8 cellular contexts compared by ENCODE assay signal in the genomic region with DNA sequence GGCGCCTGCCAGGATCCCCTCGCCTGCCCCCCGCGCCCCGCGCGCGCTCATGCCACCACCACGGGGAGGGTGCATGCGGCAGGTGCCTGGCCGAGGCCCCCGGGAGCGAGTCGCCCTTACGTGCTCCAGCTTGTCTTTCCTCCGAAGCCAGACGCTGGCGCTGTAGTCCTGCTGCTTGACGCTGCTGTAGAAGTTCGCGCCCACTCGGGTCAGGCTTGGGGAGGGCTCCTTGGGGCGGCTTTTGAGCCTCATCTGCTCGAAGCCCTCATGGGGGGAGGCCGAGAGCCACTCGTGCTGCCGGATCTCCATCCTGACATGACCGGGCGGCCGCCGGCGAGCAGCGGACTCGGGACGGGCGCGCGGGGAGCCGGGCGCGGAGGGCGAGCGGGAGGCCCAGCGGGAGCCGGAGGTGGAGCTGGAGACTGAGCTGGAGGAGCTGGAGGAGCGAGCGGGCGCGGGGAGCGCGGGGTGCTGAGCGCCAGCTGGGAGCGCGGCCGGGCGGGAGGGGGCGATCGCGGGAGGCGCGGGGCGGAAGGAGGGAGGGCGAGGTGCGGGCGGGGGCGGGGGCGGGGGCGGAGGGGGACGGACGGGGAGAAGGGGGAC. TPM values are rescaled to one million over a fixed set of nuclear protein-coding genes. Genes with fewer than 3 reads are reported as not detected.
DNase-seq lines count a peak whose midpoint lies in the region; ATAC-seq and TF ChIP-seq lines count a peak whose summit lies in the region.

No MANE protein-coding gene starts in this region.

- H3K27me3 ChIP-seq in HUES64 (ENCODE audit: insufficient read depth, low read length) (peaks cover 49% of the 10 kb centered on the region), right atrium auricular region (peaks cover 4 to 16% of the 10 kb centered on the region in 2 donors)

- POLR2A ChIA-PET in activated CD8-positive, alpha-beta T cell treated with anti-CD3 and anti-CD28 coated beads, Interleukin-2, amount 10 ng/mL, durations not matched to agents 7 days and 5 days (lab: Charles Lee): no interaction called here

- peak overlapping the region; percentile 60; the same call in 1 of the 2 replicates for H3K27ac ChIP-seq in HUES64 (ENCODE audit: low read depth, low read length)
- H3K27ac ChIP-seq in right atrium auricular region: no peak overlapping the region

- H3K9me3 ChIP-seq in HUES64 (ENCODE audit: insufficient read depth, low read depth, low read length): no peaks in the 10 kb centered on the region
- H3K9me3 ChIP-seq in right atrium auricular region: no peaks in the 10 kb centered on the region

- WGBS in HUES64: under 1% methylated on average over 58 of the region's 70 CpGs

- peak; percentile 72 for ATAC-seq in activated CD8-positive, alpha-beta T cell treated with anti-CD3 and anti-CD28 coated beads, Interleukin-2, amount 10 ng/mL, durations not matched to agents 7 days and 5 days
- no peak for ATAC-seq in GM18505 (IDR thresholded peaks at IDR 0.05; ENCODE audit: unreplicated experiment)
- ATAC-seq in GM18519 (IDR thresholded peaks at IDR 0.05; ENCODE audit: low FRiP score, unreplicated experiment): no peak

- no peaks in the 10 kb centered on the region for H3K9me3 Mint-ChIP-seq in activated CD8-positive, alpha-beta T cell treated with anti-CD3 and anti-CD28 coated beads, Interleukin-2, amount 10 ng/mL, durations not matched to agents 7 days and 5 days (ENCODE audit: insufficient read depth)

- peak overlapping the region; percentile 48 for H3K4me3 Mint-ChIP-seq in activated CD8-positive, alpha-beta T cell treated with anti-CD3 and anti-CD28 coated beads, Interleukin-2, amount 10 ng/mL, durations not matched to agents 7 days and 5 days

- CTCF ChIA-PET in activated CD8-positive, alpha-beta T cell treated with anti-CD3 and anti-CD28 coated beads, Interleukin-2, amount 10 ng/mL, durations not matched to agents 7 days and 5 days (lab: Charles Lee): no interaction called here

- H3K4me1 ChIP-seq in HUES64 (ENCODE audit: insufficient read depth, low read length): peaks cover 23% of the 10 kb centered on the region; the same call in 1 of the 2 replicates
- peaks cover 0 to 19% of the 10 kb centered on the region in 2 donors for H3K4me1 ChIP-seq in right atrium auricular region

- no peak overlapping the region for H3K27ac Mint-ChIP-seq in activated CD8-positive, alpha-beta T cell treated with anti-CD3 and anti-CD28 coated beads, Interleukin-2, amount 10 ng/mL, durations not matched to agents 7 days and 5 days

- H3K36me3 Mint-ChIP-seq in activated CD8-positive, alpha-beta T cell treated with anti-CD3 and anti-CD28 coated beads, Interleukin-2, amount 10 ng/mL, durations not matched to agents 7 days and 5 days (ENCODE audit: low read depth): no peaks in the 10 kb centered on the region

- H3K4me1 Mint-ChIP-seq in activated CD8-positive, alpha-beta T cell treated with anti-CD3 and anti-CD28 coated beads, Interleukin-2, amount 10 ng/mL, durations not matched to agents 7 days and 5 days (ENCODE audit: low read depth): peaks cover 12% of the 10 kb centered on the region

- H3K9ac ChIP-seq in HUES64 (ENCODE audit: low read depth, low read length): peak overlapping the region; percentile 66; the same call in 1 of the 2 replicates

- H3K4me3 ChIP-seq in HUES64 (ENCODE audit: low read length) (peak overlapping the region; percentile 73), right atrium auricular region (peak overlapping the region; percentile 17 to 41), retinal pigment epithelial cell (ENCODE audit: low read length) (peak overlapping the region; percentile 40)

- TF ChIP-seq CTCF in right atrium auricular region (IDR thresholded peaks at IDR 0.05): no peak
- no peak for TF ChIP-seq CTCF in retinal pigment epithelial cell (conservative IDR thresholded peaks at IDR 0.05; ENCODE audit: low read depth, low read length)

- TF ChIP-seq POLR2A in GM18505 (IDR thresholded peaks at IDR 0.05; ENCODE audit: borderline replicate concordance, extremely low read depth, insufficient read depth, insufficient read length): no peak

- peaks cover 39% of the 10 kb centered on the region for H3K27me3 Mint-ChIP-seq in activated CD8-positive, alpha-beta T cell treated with anti-CD3 and anti-CD28 coated beads, Interleukin-2, amount 10 ng/mL, durations not matched to agents 7 days and 5 days (ENCODE audit: low read depth)

- DNase-seq in C1 segment of cervical spinal cord (lab: John Stamatoyannopoulos, UW) (peak in 11 of 14 donors; percentile 19 to 76 (median 59)), right atrium auricular region (ENCODE audit: low spot score) (no peak), retinal pigment epithelial cell (ENCODE audit: low read depth) (peak; percentile 7), GM19240 (ENCODE audit: insufficient read length, low spot score) (no peak)
- no peak for DNase-seq in activated CD8-positive, alpha-beta T cell treated with anti-CD3 and anti-CD28 coated beads, Interleukin-2, amount 10 ng/mL, durations not matched to agents 7 days and 5 days

- H3K36me3 ChIP-seq in HUES64 (ENCODE audit: insufficient read depth, low read length) (no peaks in the 10 kb centered on the region), right atrium auricular region (no peaks in the 10 kb centered on the region)

RNA-seq across cellular contexts. Expression of gene PLD5, which starts 0.4 kb away (rescaled TPM):
- polyA plus RNA-seq in HUES64 (2013, experiment 1 of 2): 2.9 TPM
- polyA plus RNA-seq in HUES64 (2013, experiment 2 of 2): 3.2 TPM
- not detected for total RNA-seq in activated CD8-positive, alpha-beta T cell treated with anti-CD3 and anti-CD28 coated beads, Interleukin-2, amount 10 ng/mL, durations not matched to agents 7 days and 5 days
- under 1 TPM; 0.12 to 0.19 TPM for total RNA-seq in right atrium auricular region

Comparison
In these comparisons a context has a peak if more than half of its experiments do, and no peak if none do; other contexts are left out.
1. DNase-seq: peak in C1 segment of cervical spinal cord (11 of 14) and retinal pigment epithelial cell (single experiment); none in activated CD8-positive, alpha-beta T cell treated with anti-CD3 and anti-CD28 coated beads, Interleukin-2, amount 10 ng/mL, durations not matched to agents 7 days and 5 days (single experiment), right atrium auricular region (single experiment) and GM19240 (single experiment).
2. Peak in every context shown above with its lines, with median percentiles within 50 percentile points of each other: H3K4me3 ChIP-seq.